In genomic region chr18:46207985-46208384, GRCh38 we compare ENCODE assay signal across 16 cellular contexts.
A peak's percentile ranks its signal among the peaks of the same experiment; 100 is the strongest.
DNase-seq lines count a peak whose midpoint lies in the region; ATAC-seq and TF ChIP-seq lines count a peak whose summit lies in the region.
"Had no signal": no experiment of that assay in that cellular context is flagged by ENCODE, and none has a peak within 500 bp of the region (broad histone marks: within the 10 kb centered on the region; RNA-seq: fewer than 3 reads in every experiment).

No MANE protein-coding gene starts in this region.

- no peaks in the 10 kb centered on the region for H3K27me3 Mint-ChIP-seq in activated CD4-positive, alpha-beta T cell treated with anti-CD3 and anti-CD28 coated beads for 36 hours
- no peaks in the 10 kb centered on the region for H3K27me3 Mint-ChIP-seq in activated naive CD4-positive, alpha-beta T cell treated with anti-CD3 and anti-CD28 coated beads, Interleukin-2, amount 50 U/mL, for 24 hours
- H3K27me3 Mint-ChIP-seq in activated T-helper 1 cell treated with anti-CD3 and anti-CD28 coated beads, Interleukin-12 subunit alpha, Interleukin-12 subunit beta, Interleukin-2, Interleukin-4 antibody, amounts not matched to agents 30 ng/mL and 10 ng/mL and 1 ng/mL, durations not matched to agents 14 hours and 24 hours and 36 hours (ENCODE audit: insufficient read depth): no peaks in the 10 kb centered on the region
- H3K27me3 Mint-ChIP-seq in naive thymus-derived CD4-positive, alpha-beta T cell: no peaks in the 10 kb centered on the region

- intact Hi-C loops in activated CD4-positive, alpha-beta T cell treated with anti-CD3 and anti-CD28 coated beads for 36 hours (cut with DNase I, micrococcal nuclease): no loop called here
- intact Hi-C loops in activated T-helper 1 cell treated with anti-CD3 and anti-CD28 coated beads, Interleukin-12 subunit alpha, Interleukin-12 subunit beta, Interleukin-2, Interleukin-4 antibody, amounts not matched to agents 30 ng/mL and 10 ng/mL and 1 ng/mL, durations not matched to agents 14 hours and 24 hours and 36 hours (cut with micrococcal nuclease): no loop called here
- intact Hi-C loops in naive thymus-derived CD4-positive, alpha-beta T cell (cut with micrococcal nuclease): no loop called here
- intact Hi-C loops in ovary (cut with DNase I): loop anchor here in 1 of 4 donors (10.0 kb wide), 1 partner anchor 1363 kb away; no protein-coding TSS in a partner anchor

- H3K36me3 Mint-ChIP-seq in activated CD4-positive, alpha-beta T cell treated with anti-CD3 and anti-CD28 coated beads for 36 hours (ENCODE audit: low read depth): peaks cover 10% of the 10 kb centered on the region
- H3K36me3 Mint-ChIP-seq in activated naive CD4-positive, alpha-beta T cell treated with anti-CD3 and anti-CD28 coated beads, Interleukin-2, amount 50 U/mL, for 24 hours: peaks cover 7% of the 10 kb centered on the region
- H3K36me3 Mint-ChIP-seq in activated T-helper 1 cell treated with anti-CD3 and anti-CD28 coated beads, Interleukin-12 subunit alpha, Interleukin-12 subunit beta, Interleukin-2, Interleukin-4 antibody, amounts not matched to agents 30 ng/mL and 10 ng/mL and 1 ng/mL, durations not matched to agents 14 hours and 24 hours and 36 hours (ENCODE audit: low read depth): peaks cover 18% of the 10 kb centered on the region
- H3K36me3 Mint-ChIP-seq in naive thymus-derived CD4-positive, alpha-beta T cell: peaks cover 4 to 16% (median 5%) of the 10 kb centered on the region in 5 donors

- H3K4me3 ChIP-seq in naive thymus-derived CD4-positive, alpha-beta T cell (ENCODE audit: low read length): no peak overlapping the region
- no peak overlapping the region for H3K4me3 ChIP-seq in ovary
- H3K4me3 ChIP-seq: GM23248 had no signal

- TF ChIP-seq CTCF in ovary (IDR thresholded peaks at IDR 0.05): no peak

- no peak for TF ChIP-seq POLR2A in ovary (IDR thresholded peaks at IDR 0.05)

- H3K4me3 Mint-ChIP-seq in activated CD4-positive, alpha-beta T cell treated with anti-CD3 and anti-CD28 coated beads for 36 hours: no peak overlapping the region
- peak overlapping the region; percentile 31 for H3K4me3 Mint-ChIP-seq in activated naive CD4-positive, alpha-beta T cell treated with anti-CD3 and anti-CD28 coated beads, Interleukin-2, amount 50 U/mL, for 24 hours
- H3K4me3 Mint-ChIP-seq in activated T-helper 1 cell treated with anti-CD3 and anti-CD28 coated beads, Interleukin-12 subunit alpha, Interleukin-12 subunit beta, Interleukin-2, Interleukin-4 antibody, amounts not matched to agents 30 ng/mL and 10 ng/mL and 1 ng/mL, durations not matched to agents 14 hours and 24 hours and 36 hours: no peak overlapping the region
- H3K4me3 Mint-ChIP-seq in naive thymus-derived CD4-positive, alpha-beta T cell: peak overlapping the region in 3 of 10 donors; percentile 4 to 29 (median 6)

- H3K4me1 ChIP-seq in naive thymus-derived CD4-positive, alpha-beta T cell (ENCODE audit: control insufficient read depth in 2 of 2, insufficient read depth in 2 of 2, low read length in 2 of 2): peaks cover 24 to 59% of the 10 kb centered on the region in 2 donors
- peaks cover 4% of the 10 kb centered on the region for H3K4me1 ChIP-seq in ovary (ENCODE audit: insufficient read depth)

- H3K36me3 ChIP-seq in naive thymus-derived CD4-positive, alpha-beta T cell (ENCODE audit: control insufficient read depth in 2 of 3, insufficient read depth in 3 of 3, low read length in 3 of 3): peaks cover 0 to 3% (median 0%) of the 10 kb centered on the region in 3 experiments
- no peaks in the 10 kb centered on the region for H3K36me3 ChIP-seq in ovary

- no peaks in the 10 kb centered on the region for H3K9me3 Mint-ChIP-seq in activated CD4-positive, alpha-beta T cell treated with anti-CD3 and anti-CD28 coated beads for 36 hours (ENCODE audit: low read depth)
- no peaks in the 10 kb centered on the region for H3K9me3 Mint-ChIP-seq in activated naive CD4-positive, alpha-beta T cell treated with anti-CD3 and anti-CD28 coated beads, Interleukin-2, amount 50 U/mL, for 24 hours
- H3K9me3 Mint-ChIP-seq in activated T-helper 1 cell treated with anti-CD3 and anti-CD28 coated beads, Interleukin-12 subunit alpha, Interleukin-12 subunit beta, Interleukin-2, Interleukin-4 antibody, amounts not matched to agents 30 ng/mL and 10 ng/mL and 1 ng/mL, durations not matched to agents 14 hours and 24 hours and 36 hours: no peaks in the 10 kb centered on the region
- no peaks in the 10 kb centered on the region for H3K9me3 Mint-ChIP-seq in naive thymus-derived CD4-positive, alpha-beta T cell

- H3K27ac ChIP-seq in naive thymus-derived CD4-positive, alpha-beta T cell (ENCODE audit: low read depth, low read length): no peak overlapping the region
- H3K27ac ChIP-seq in ovary: no peak overlapping the region
- H3K27ac ChIP-seq: C4-2B, GM23248 had no signal

- no peaks in the 10 kb centered on the region for H3K9me3 ChIP-seq in naive thymus-derived CD4-positive, alpha-beta T cell (ENCODE audit: control insufficient read depth in 2 of 3, low read length in 3 of 3)
- H3K9me3 ChIP-seq in ovary: no peaks in the 10 kb centered on the region

- TF ChIP-seq EP300 in ovary (IDR thresholded peaks at IDR 0.05): no peak

- peak overlapping the region; percentile 35 for H3K27ac Mint-ChIP-seq in activated CD4-positive, alpha-beta T cell treated with anti-CD3 and anti-CD28 coated beads for 36 hours
- H3K27ac Mint-ChIP-seq in activated naive CD4-positive, alpha-beta T cell treated with anti-CD3 and anti-CD28 coated beads, Interleukin-2, amount 50 U/mL, for 24 hours: peak overlapping the region; percentile 55
- H3K27ac Mint-ChIP-seq in activated T-helper 1 cell treated with anti-CD3 and anti-CD28 coated beads, Interleukin-12 subunit alpha, Interleukin-12 subunit beta, Interleukin-2, Interleukin-4 antibody, amounts not matched to agents 30 ng/mL and 10 ng/mL and 1 ng/mL, durations not matched to agents 14 hours and 24 hours and 36 hours: peak overlapping the region; percentile 3
- H3K27ac Mint-ChIP-seq in naive thymus-derived CD4-positive, alpha-beta T cell: peak overlapping the region in 7 of 9 donors; percentile 7 to 81 (median 53)

- peak; percentile 61 for ATAC-seq in activated CD4-positive, alpha-beta T cell treated with anti-CD3 and anti-CD28 coated beads for 36 hours
- no peak for ATAC-seq in naive thymus-derived CD4-positive, alpha-beta T cell
- no peak for ATAC-seq in HG03439 (IDR thresholded peaks at IDR 0.05; ENCODE audit: unreplicated experiment)
- ATAC-seq: HCT116 had no signal

- WGBS in ovary, 3 donors: 0 to 63% (median 47%) methylated on average over 1 of the region's 1 CpG

- POLR2A ChIA-PET in activated CD4-positive, alpha-beta T cell treated with anti-CD3 and anti-CD28 coated beads for 36 hours (lab: Charles Lee): no interaction called here
- POLR2A ChIA-PET in naive thymus-derived CD4-positive, alpha-beta T cell (lab: Charles Lee): interaction anchor here (0.6 kb wide), 1 partner anchor 21 kb away, joined by 3 read pairs; no protein-coding TSS in a partner anchor

- CTCF ChIA-PET in activated CD4-positive, alpha-beta T cell treated with anti-CD3 and anti-CD28 coated beads for 36 hours (lab: Charles Lee): interaction anchor here (2.7 kb wide), 1 partner anchor 34 kb away, joined by 12 read pairs; a partner anchor contains a TSS
- CTCF ChIA-PET in naive thymus-derived CD4-positive, alpha-beta T cell (lab: Charles Lee): interaction anchor here (3.2 kb wide), 1 partner anchor 35 kb away, joined by 12 read pairs; a partner anchor contains a TSS

- H3K4me1 Mint-ChIP-seq in activated CD4-positive, alpha-beta T cell treated with anti-CD3 and anti-CD28 coated beads for 36 hours: peaks cover 92% of the 10 kb centered on the region
- peaks cover 92% of the 10 kb centered on the region for H3K4me1 Mint-ChIP-seq in activated naive CD4-positive, alpha-beta T cell treated with anti-CD3 and anti-CD28 coated beads, Interleukin-2, amount 50 U/mL, for 24 hours
- H3K4me1 Mint-ChIP-seq in activated T-helper 1 cell treated with anti-CD3 and anti-CD28 coated beads, Interleukin-12 subunit alpha, Interleukin-12 subunit beta, Interleukin-2, Interleukin-4 antibody, amounts not matched to agents 30 ng/mL and 10 ng/mL and 1 ng/mL, durations not matched to agents 14 hours and 24 hours and 36 hours (ENCODE audit: low read depth): peaks cover 78% of the 10 kb centered on the region
- H3K4me1 Mint-ChIP-seq in naive thymus-derived CD4-positive, alpha-beta T cell: peaks cover 61 to 97% (median 86%) of the 10 kb centered on the region in 7 donors

- no peaks in the 10 kb centered on the region for H3K27me3 ChIP-seq in naive thymus-derived CD4-positive, alpha-beta T cell (ENCODE audit: control insufficient read depth in 2 of 2, insufficient read depth in 2 of 2, low read length in 2 of 2)
- no peaks in the 10 kb centered on the region for H3K27me3 ChIP-seq in ovary

- no peak for DNase-seq in activated CD4-positive, alpha-beta T cell treated with anti-CD3 and anti-CD28 coated beads for 36 hours
- DNase-seq in activated CD4-positive, alpha-beta T cell treated with anti-CD3 and anti-CD28 coated beads, Interleukin-2, amount 50 U/mL, for 4 hours: no peak
- no peak for DNase-seq in activated naive CD4-positive, alpha-beta T cell (lab: John Stamatoyannopoulos, UW)
- no peak for DNase-seq in activated T-helper 1 cell treated with anti-CD3 and anti-CD28 coated beads, Interleukin-12 subunit alpha, Interleukin-12 subunit beta, Interleukin-2, Interleukin-4 antibody, amounts not matched to agents 30 ng/mL and 10 ng/mL and 1 ng/mL, durations not matched to agents 14 hours and 24 hours and 36 hours (ENCODE audit: low spot score)
- DNase-seq in naive thymus-derived CD4-positive, alpha-beta T cell: no peak
- no peak for DNase-seq in ovary
- DNase-seq: Calu3, GF-D8, GM23248, NCI-H1436 treated with DMSO at 0.1 percent for 48 hours, NCI-H2081, NCI-H524 had no signal

Comparison
In these comparisons a context has a peak if more than half of its experiments do, and no peak if none do; other contexts are left out.
1. H3K27ac Mint-ChIP-seq: peak in every context shown above with its lines; median percentile 55 in activated naive CD4-positive, alpha-beta T cell treated with anti-CD3 and anti-CD28 coated beads, Interleukin-2, amount 50 U/mL, for 24 hours; 53 in naive thymus-derived CD4-positive, alpha-beta T cell; 35 in activated CD4-positive, alpha-beta T cell treated with anti-CD3 and anti-CD28 coated beads for 36 hours; 3 in activated T-helper 1 cell treated with anti-CD3 and anti-CD28 coated beads, Interleukin-12 subunit alpha, Interleukin-12 subunit beta, Interleukin-2, Interleukin-4 antibody, amounts not matched to agents 30 ng/mL and 10 ng/mL and 1 ng/mL, durations not matched to agents 14 hours and 24 hours and 36 hours.